ENCODE assay signal across 8 cellular contexts in genomic region chr16:88810868-88811599, GRCh38. TPM values are rescaled to one million over a fixed set of nuclear protein-coding genes. Genes with fewer than 3 reads are reported as not detected.
DNase-seq lines count a peak whose midpoint lies in the region; ATAC-seq and TF ChIP-seq lines count a peak whose summit lies in the region.

No MANE protein-coding gene starts in this region.

- peak overlapping the region; percentile 28 for H3K4ac ChIP-seq in trophoblast cell (ENCODE audit: low read depth, low read length)

- in situ Hi-C loops in G401 (cut with HindIII; ENCODE audit: low sequenced_read_pairs) = no loop called here

- H4K8ac ChIP-seq in trophoblast cell (ENCODE audit: low read depth, low read length) = peak overlapping the region; percentile 83

- TF ChIP-seq CTCF in RWPE1 (conservative IDR thresholded peaks at IDR 0.05; ENCODE audit: low read depth) (no peak), cardiac muscle cell (IDR thresholded peaks at IDR 0.05; ENCODE audit: low read depth, low read length) (no peak)

- peak overlapping the region; percentile 67 for H3K14ac ChIP-seq in trophoblast cell (ENCODE audit: low read length)

- peaks cover 9% of the 10 kb centered on the region for H3K79me2 ChIP-seq in trophoblast cell (ENCODE audit: control insufficient read depth, insufficient read depth, low read length, poor library complexity)

- peak overlapping the region; percentile 98 for H3K4me2 ChIP-seq in trophoblast cell (ENCODE audit: low read length)

- no CpG with 5 or more reads among the region's 45 CpGs for WGBS in trophoblast cell (ENCODE audit: extremely low coverage, insufficient coverage, insufficient read length)

- H3K79me1 ChIP-seq in trophoblast cell (ENCODE audit: low read length) = peaks cover 14% of the 10 kb centered on the region

- DNase-seq in G401 (ENCODE audit: low spot score) = peak; percentile 77
- DNase-seq in RWPE1 (ENCODE audit: low spot score) = peak; percentile 57
- peak; percentile 89 for DNase-seq in adipocyte (ENCODE audit: low read depth)
- DNase-seq in cardiac muscle cell (ENCODE audit: low read depth in 1 of 2, low spot score in 1 of 2) = peak; percentile 83 to 88
- DNase-seq in trophoblast cell = peak; percentile 17 to 50
- DNase-seq in OCI-M2 (lab: John Stamatoyannopoulos, UW; ENCODE audit: unreplicated experiment) = no peak

- H2BK5ac ChIP-seq in trophoblast cell (ENCODE audit: low read depth, low read length, poor library complexity) = peak overlapping the region; percentile 58

- H3K27ac ChIP-seq in HUES6 (ENCODE audit: low read depth, low read length) (peak overlapping the region; percentile 95), RWPE1 (peak overlapping the region; percentile 98), cardiac muscle cell (peak overlapping the region; percentile 79), trophoblast cell (ENCODE audit: low read depth, low read length) (peak overlapping the region; percentile 39)

- H2BK120ac ChIP-seq in trophoblast cell (ENCODE audit: insufficient read depth, low read length, poor library complexity) = peak overlapping the region; percentile 40

- peak; percentile 40 for ATAC-seq in GM21528 (IDR thresholded peaks at IDR 0.05; ENCODE audit: low FRiP score, unreplicated experiment)

- H3K9ac ChIP-seq in HUES6 (ENCODE audit: low read length) (peak overlapping the region; percentile 93), adipocyte (ENCODE audit: low read length) (peak overlapping the region; percentile 90), trophoblast cell (ENCODE audit: low read length) (peak overlapping the region; percentile 30)

- peak overlapping the region; percentile 61 for H2AFZ ChIP-seq in trophoblast cell (ENCODE audit: insufficient read depth, low read length, poor library complexity)

- H2BK12ac ChIP-seq in trophoblast cell (ENCODE audit: low read length) = no peak overlapping the region

- POLR2A ChIA-PET in RWPE1 (lab: Yijun Ruan, JAX; ENCODE audit: low non-redundant PET) = no interaction called here

- H3K27me3 ChIP-seq in HUES6 (ENCODE audit: control insufficient read depth, insufficient read depth, low read length) (no peaks in the 10 kb centered on the region), adipocyte (replicated peaks; ENCODE audit: control insufficient read depth, insufficient read depth, low read length) (no peaks in the 10 kb centered on the region), cardiac muscle cell (no peaks in the 10 kb centered on the region), trophoblast cell (ENCODE audit: insufficient read depth, low read length) (no peaks in the 10 kb centered on the region)

- peaks cover 46% of the 10 kb centered on the region for H3K36me3 ChIP-seq in HUES6 (ENCODE audit: control insufficient read depth, insufficient read depth, low read length)
- peaks cover 22% of the 10 kb centered on the region for H3K36me3 ChIP-seq in adipocyte (ENCODE audit: control insufficient read depth, insufficient read depth, low read length, severe bottlenecking)
- H3K36me3 ChIP-seq in cardiac muscle cell = peaks cover 10% of the 10 kb centered on the region
- peaks cover 37 to 40% of the 10 kb centered on the region in 2 experiments for H3K36me3 ChIP-seq in trophoblast cell (ENCODE audit: control insufficient read depth in 1 of 2, insufficient read depth in 2 of 2, low read length in 2 of 2)

- H3K4me3 ChIP-seq in HUES6 (ENCODE audit: low read depth, low read length) (peak overlapping the region; percentile 90), adipocyte (ENCODE audit: low read length) (peak overlapping the region; percentile 82), cardiac muscle cell (peak overlapping the region; percentile 67), trophoblast cell (ENCODE audit: low read depth, low read length) (peak overlapping the region; percentile 73)

- H3K4me1 ChIP-seq in HUES6 (ENCODE audit: control insufficient read depth, insufficient read depth, low read length) (peaks cover 14% of the 10 kb centered on the region), adipocyte (ENCODE audit: control insufficient read depth, insufficient read depth, low read length) (peaks cover 16% of the 10 kb centered on the region), cardiac muscle cell (ENCODE audit: low read depth) (peaks cover 9% of the 10 kb centered on the region), trophoblast cell (ENCODE audit: control insufficient read depth in 1 of 2, insufficient read depth in 2 of 2, low read length in 2 of 2) (peaks cover 9 to 22% of the 10 kb centered on the region in 2 experiments)

- H4K91ac ChIP-seq in trophoblast cell (ENCODE audit: low read depth, low read length) = peak overlapping the region; percentile 47

- CTCF ChIA-PET in RWPE1 (lab: Yijun Ruan, JAX) = interaction anchor here (0.6 to 1.4 kb wide), 3 partner anchors 41 to 299 kb away, joined by 4 read pairs; no protein-coding TSS in a partner anchor

- H4K12ac ChIP-seq in trophoblast cell (ENCODE audit: low read depth, low read length) = peak overlapping the region; percentile 23

- H3K23ac ChIP-seq in trophoblast cell (ENCODE audit: low read length) = peak overlapping the region; percentile 2

- H2AK5ac ChIP-seq in trophoblast cell (ENCODE audit: low read length) = peak overlapping the region; percentile 33

- H3K9me3 ChIP-seq in HUES6 (ENCODE audit: control insufficient read depth, insufficient read depth, low read depth, low read length) (no peaks in the 10 kb centered on the region), adipocyte (ENCODE audit: control insufficient read depth, low read length) (no peaks in the 10 kb centered on the region), cardiac muscle cell (ENCODE audit: low read depth) (no peaks in the 10 kb centered on the region), trophoblast cell (ENCODE audit: insufficient read depth, low read depth, low read length) (peaks cover 2% of the 10 kb centered on the region)

- peak overlapping the region; percentile 68 for H3K18ac ChIP-seq in trophoblast cell (ENCODE audit: low read length)

RNA-seq across cellular contexts. Expression of gene APRT, which starts 0.7 kb away (rescaled TPM):
- total RNA-seq in G401 (2014; rRNA removed; shearing (Covaris generic)) = 266 and 349 TPM in 2 replicates
- 123 and 140 TPM in 2 replicates for total RNA-seq in cardiac muscle cell
- 169 and 193 TPM in 2 replicates for polyA plus RNA-seq in cardiac muscle cell
- polyA plus RNA-seq in trophoblast cell (2013) = 95.8 and 96.2 TPM in 2 replicates

RNA-seq across cellular contexts. Expression of gene CDT1, which starts 7.4 kb away (rescaled TPM):
- total RNA-seq in G401 (2014; rRNA removed; shearing (Covaris generic)) = 32.8 and 36.6 TPM in 2 replicates
- total RNA-seq in cardiac muscle cell = 24.5 and 29.6 TPM in 2 replicates
- 15.9 and 17.9 TPM in 2 replicates for polyA plus RNA-seq in cardiac muscle cell
- polyA plus RNA-seq in trophoblast cell (2013) = 19.4 and 19.8 TPM in 2 replicates

RNA-seq across cellular contexts. Expression of gene PIEZO1, which starts 26.0 kb away (rescaled TPM):
- total RNA-seq in G401 (2014; rRNA removed; shearing (Covaris generic)) = 69.8 and 75.6 TPM in 2 replicates
- total RNA-seq in cardiac muscle cell = 54.5 and 121 TPM in 2 replicates
- polyA plus RNA-seq in cardiac muscle cell = 32.7 and 49.2 TPM in 2 replicates
- polyA plus RNA-seq in trophoblast cell (2013) = 77.3 and 84.7 TPM in 2 replicates

RNA-seq across cellular contexts. Expression of gene GALNS, which starts 45.7 kb away (rescaled TPM):
- total RNA-seq in G401 (2014; rRNA removed; shearing (Covaris generic)) = 12.3 and 13.3 TPM in 2 replicates
- 28.3 and 29.5 TPM in 2 replicates for total RNA-seq in cardiac muscle cell
- polyA plus RNA-seq in cardiac muscle cell = 23.4 and 31.0 TPM in 2 replicates
- polyA plus RNA-seq in trophoblast cell (2013) = 20.9 and 21.0 TPM in 2 replicates

RNA-seq across cellular contexts. Expression of gene TRAPPC2L, which starts 45.9 kb away (rescaled TPM):
- 86.0 and 86.1 TPM in 2 replicates for total RNA-seq in G401 (2014; rRNA removed; shearing (Covaris generic))
- total RNA-seq in cardiac muscle cell = 30.9 and 42.0 TPM in 2 replicates
- 114 and 130 TPM in 2 replicates for polyA plus RNA-seq in cardiac muscle cell
- 77.0 and 81.9 TPM in 2 replicates for polyA plus RNA-seq in trophoblast cell (2013)

Comparison
In these comparisons a context has a peak if more than half of its experiments do, and no peak if none do; other contexts are left out.
1. H3K27ac ChIP-seq: peak in every context shown above with its lines; median percentile 98 in RWPE1; 95 in HUES6; 79 in cardiac muscle cell; 39 in trophoblast cell.
2. H3K9ac ChIP-seq: peak in every context shown above with its lines; median percentile 93 in HUES6; 90 in adipocyte; 30 in trophoblast cell.